20 cellular contexts compared by ENCODE assay signal in the genomic region with DNA sequence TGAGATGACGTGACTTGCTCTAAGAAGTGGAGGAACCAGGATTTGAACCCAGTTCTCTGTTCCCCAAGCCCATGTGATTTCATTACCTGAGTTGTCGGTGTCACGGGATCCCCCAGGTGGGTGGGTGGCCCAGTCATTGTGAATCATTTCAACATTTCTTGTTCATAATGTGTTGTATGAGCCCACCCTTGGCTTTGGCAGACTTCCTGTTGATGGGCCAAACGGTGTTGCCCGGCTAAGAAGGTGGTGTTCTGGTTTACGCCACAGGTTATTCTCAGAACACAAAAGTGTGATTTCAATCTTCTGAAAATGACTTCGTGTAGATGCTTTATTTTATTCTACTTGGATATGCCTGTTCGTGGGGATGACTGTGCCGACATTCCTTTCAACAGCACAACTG. TPM values are rescaled to one million over a fixed set of nuclear protein-coding genes. Genes with fewer than 3 reads are reported as not detected.
A peak's percentile ranks its signal among the peaks of the same experiment; 100 is the strongest.
DNase-seq lines count a peak whose midpoint lies in the region; ATAC-seq and TF ChIP-seq lines count a peak whose summit lies in the region.
"Had no signal": no experiment of that assay in that cellular context is flagged by ENCODE, and none has a peak within 500 bp of the region (broad histone marks: within the 10 kb centered on the region; RNA-seq: fewer than 3 reads in every experiment).

No MANE protein-coding gene starts in this region.

- H3K27me3 Mint-ChIP-seq in activated T-cell treated with anti-CD3 and anti-CD28 coated beads, Interleukin-2, amount 50 U/mL, for 24 hours = no peaks in the 10 kb centered on the region
- H3K27me3 Mint-ChIP-seq in Caco-2 (ENCODE audit: insufficient read depth, unreplicated experiment) (no peaks in the 10 kb centered on the region), neural crest cell (ENCODE audit: low read depth) (no peaks in the 10 kb centered on the region)
- no peaks in the 10 kb centered on the region for H3K27me3 Mint-ChIP-seq in activated CD4-positive, alpha-beta memory T cell treated with anti-CD3 and anti-CD28 coated beads for 36 hours
- H3K27me3 Mint-ChIP-seq in activated naive CD4-positive, alpha-beta T cell treated with anti-CD3 and anti-CD28 coated beads, Interleukin-2, amount 10 ng/mL, durations not matched to agents 7 days and 5 days = no peaks in the 10 kb centered on the region
- H3K27me3 Mint-ChIP-seq: CD4-positive, alpha-beta memory T cell had no signal

- H3K9me3 Mint-ChIP-seq in activated T-cell treated with anti-CD3 and anti-CD28 coated beads, Interleukin-2, amount 50 U/mL, for 24 hours = no peaks in the 10 kb centered on the region
- H3K9me3 Mint-ChIP-seq in Caco-2 (ENCODE audit: unreplicated experiment) = no peaks in the 10 kb centered on the region
- no peaks in the 10 kb centered on the region for H3K9me3 Mint-ChIP-seq in activated CD4-positive, alpha-beta memory T cell treated with anti-CD3 and anti-CD28 coated beads for 36 hours
- no peaks in the 10 kb centered on the region for H3K9me3 Mint-ChIP-seq in neural crest cell
- H3K9me3 Mint-ChIP-seq in activated naive CD4-positive, alpha-beta T cell treated with anti-CD3 and anti-CD28 coated beads, Interleukin-2, amount 10 ng/mL, durations not matched to agents 7 days and 5 days = no peaks in the 10 kb centered on the region
- H3K9me3 Mint-ChIP-seq: CD4-positive, alpha-beta memory T cell had no signal

- H3K4me3 ChIP-seq in Caco-2 (ENCODE audit: low read depth, low read length) = no peak overlapping the region
- H3K4me3 ChIP-seq: BLaER1, GM12878 had no signal

- intact Hi-C loops in Caco-2 (cut with micrococcal nuclease; ENCODE audit: unreplicated experiment) = no loop called here
- intact Hi-C loops in activated CD4-positive, alpha-beta memory T cell treated with anti-CD3 and anti-CD28 coated beads for 36 hours (cut with micrococcal nuclease) = no loop called here
- intact Hi-C loops in Right ventricle myocardium inferior (cut with DNase I) = no loop called here

- H3K27me3 ChIP-seq in Caco-2 (replicated peaks; ENCODE audit: control insufficient read depth, insufficient read depth, low read length) = no peaks in the 10 kb centered on the region
- H3K27me3 ChIP-seq: BLaER1 had no signal

- peaks cover 22% of the 10 kb centered on the region for H3K36me3 ChIP-seq in Caco-2 (ENCODE audit: control insufficient read depth, insufficient read depth, low read length)

- no peaks in the 10 kb centered on the region for H3K4me1 Mint-ChIP-seq in activated T-cell treated with anti-CD3 and anti-CD28 coated beads, Interleukin-2, amount 50 U/mL, for 24 hours (ENCODE audit: low read depth)
- peaks cover 16% of the 10 kb centered on the region for H3K4me1 Mint-ChIP-seq in Caco-2 (ENCODE audit: low read depth, unreplicated experiment)
- no peaks in the 10 kb centered on the region for H3K4me1 Mint-ChIP-seq in activated CD4-positive, alpha-beta memory T cell treated with anti-CD3 and anti-CD28 coated beads for 36 hours (ENCODE audit: low read depth)
- H3K4me1 Mint-ChIP-seq in neural crest cell = no peaks in the 10 kb centered on the region
- H3K4me1 Mint-ChIP-seq in activated naive CD4-positive, alpha-beta T cell treated with anti-CD3 and anti-CD28 coated beads, Interleukin-2, amount 10 ng/mL, durations not matched to agents 7 days and 5 days = no peaks in the 10 kb centered on the region
- H3K4me1 Mint-ChIP-seq: CD14-positive monocyte, H9 had no signal

- CTCF ChIA-PET in Caco-2 (lab: Charles Lee) = interaction anchor here (2.5 kb wide), 1 partner anchor 8 kb away, joined by 9 read pairs; no protein-coding TSS in a partner anchor
- CTCF ChIA-PET in activated CD4-positive, alpha-beta memory T cell treated with anti-CD3 and anti-CD28 coated beads for 36 hours (lab: Charles Lee) = interaction anchor here (1.3 kb wide), 1 partner anchor 146 kb away, joined by 3 read pairs; no protein-coding TSS in a partner anchor
- CTCF ChIA-PET in activated naive CD4-positive, alpha-beta T cell treated with anti-CD3 and anti-CD28 coated beads, Interleukin-2, amount 10 ng/mL, durations not matched to agents 7 days and 5 days (lab: Charles Lee) = interaction anchor here (1.5 kb wide), 1 partner anchor 215 kb away, joined by 4 read pairs; no protein-coding TSS in a partner anchor

- ATAC-seq in Right ventricle myocardium inferior = no peak
- ATAC-seq: GM12878 had no signal

- DNase-seq in activated T-cell treated with anti-CD3 and anti-CD28 coated beads, Interleukin-2, amount 50 U/mL, for 24 hours = no peak
- no peak for DNase-seq in activated T-cell treated with anti-CD3 and anti-CD28 coated beads for 4 hours
- DNase-seq in Caco-2 = no peak
- peak; percentile 25 for DNase-seq in activated CD4-positive, alpha-beta memory T cell treated with anti-CD3 and anti-CD28 coated beads for 36 hours
- DNase-seq in neural crest cell (ENCODE audit: low read depth, low spot score) = no peak
- no peak for DNase-seq in activated naive CD4-positive, alpha-beta T cell treated with anti-CD3 and anti-CD28 coated beads, Interleukin-2, amount 10 ng/mL, durations not matched to agents 7 days and 5 days
- no peak for DNase-seq in Right ventricle myocardium inferior (ENCODE audit: missing footprints)
- DNase-seq in D341Med (ENCODE audit: low spot score) = no peak
- DNase-seq: 8988T; Calu3; CD4-positive, alpha-beta memory T cell; DMS 273 treated with DMSO at 0.1 percent for 48 hours; DMS53; DND-41; EL; H9 had no signal

- peaks cover 11% of the 10 kb centered on the region for H3K4me1 ChIP-seq in Caco-2

- H3K9me3 ChIP-seq in Caco-2 = no peaks in the 10 kb centered on the region
- H3K9me3 ChIP-seq: BLaER1 had no signal

- H3K36me3 Mint-ChIP-seq in activated T-cell treated with anti-CD3 and anti-CD28 coated beads, Interleukin-2, amount 50 U/mL, for 24 hours (ENCODE audit: low read depth) = peaks cover 83% of the 10 kb centered on the region
- peaks cover 100% of the 10 kb centered on the region for H3K36me3 Mint-ChIP-seq in Caco-2 (ENCODE audit: insufficient read depth, unreplicated experiment)
- H3K36me3 Mint-ChIP-seq in activated CD4-positive, alpha-beta memory T cell treated with anti-CD3 and anti-CD28 coated beads for 36 hours = peaks cover 19% of the 10 kb centered on the region
- peaks cover 41% of the 10 kb centered on the region for H3K36me3 Mint-ChIP-seq in neural crest cell (ENCODE audit: low read depth)
- no peaks in the 10 kb centered on the region for H3K36me3 Mint-ChIP-seq in activated naive CD4-positive, alpha-beta T cell treated with anti-CD3 and anti-CD28 coated beads, Interleukin-2, amount 10 ng/mL, durations not matched to agents 7 days and 5 days

- H3K27ac Mint-ChIP-seq in activated T-cell treated with anti-CD3 and anti-CD28 coated beads, Interleukin-2, amount 50 U/mL, for 24 hours = peak overlapping the region; percentile 35
- H3K27ac Mint-ChIP-seq in Caco-2 (ENCODE audit: unreplicated experiment) (peak overlapping the region; percentile 8), neural crest cell (ENCODE audit: unreplicated experiment) (peak overlapping the region; percentile 27)
- no peak overlapping the region for H3K27ac Mint-ChIP-seq in activated CD4-positive, alpha-beta memory T cell treated with anti-CD3 and anti-CD28 coated beads for 36 hours
- H3K27ac Mint-ChIP-seq in activated naive CD4-positive, alpha-beta T cell treated with anti-CD3 and anti-CD28 coated beads, Interleukin-2, amount 10 ng/mL, durations not matched to agents 7 days and 5 days = no peak overlapping the region
- H3K27ac Mint-ChIP-seq: CD4-positive, alpha-beta memory T cell had no signal

- no TSS peak for BruUV-seq in Caco-2 (replicated peaks; lab: Mats Ljungman, UMichigan)

- no peak for TF ChIP-seq CTCF in Caco-2 (IDR thresholded peaks at IDR 0.05; ENCODE audit: insufficient read depth in 1 of 2, low read depth in 1 of 2, low read length in 1 of 2, severe bottlenecking in 1 of 2, unreplicated experiment in 1 of 2)
- no peak for TF ChIP-seq CTCF in neural crest cell (conservative IDR thresholded peaks at IDR 0.05)

- POLR2A ChIA-PET in Caco-2 (lab: Charles Lee) = no interaction called here
- POLR2A ChIA-PET in activated CD4-positive, alpha-beta memory T cell treated with anti-CD3 and anti-CD28 coated beads for 36 hours (lab: Charles Lee) = no interaction called here

- H3K4me3 Mint-ChIP-seq in activated T-cell treated with anti-CD3 and anti-CD28 coated beads, Interleukin-2, amount 50 U/mL, for 24 hours = no peak overlapping the region
- H3K4me3 Mint-ChIP-seq in Caco-2 (ENCODE audit: unreplicated experiment) (no peak overlapping the region), neural crest cell (no peak overlapping the region)
- no peak overlapping the region for H3K4me3 Mint-ChIP-seq in activated CD4-positive, alpha-beta memory T cell treated with anti-CD3 and anti-CD28 coated beads for 36 hours
- no peak overlapping the region for H3K4me3 Mint-ChIP-seq in activated naive CD4-positive, alpha-beta T cell treated with anti-CD3 and anti-CD28 coated beads, Interleukin-2, amount 10 ng/mL, durations not matched to agents 7 days and 5 days
- H3K4me3 Mint-ChIP-seq: CD14-positive monocyte; CD4-positive, alpha-beta memory T cell; H9 had no signal

RNA-seq across cellular contexts. Expression of gene ST14, which starts 21.6 kb away (rescaled TPM):
- 298 and 304 TPM in 2 replicates for total RNA-seq in Caco-2 (2022)
- total RNA-seq in activated CD4-positive, alpha-beta memory T cell treated with anti-CD3 and anti-CD28 coated beads for 36 hours = not detected
- 0.12 and 0.30 TPM in 2 replicates for total RNA-seq in neural crest cell
- total RNA-seq in Right ventricle myocardium inferior = 2.1 TPM
- total RNA-seq: G401 had no signal

Comparison
In these comparisons a context has a peak if more than half of its experiments do, and no peak if none do; other contexts are left out.
1. H3K27ac Mint-ChIP-seq: peak in activated T-cell treated with anti-CD3 and anti-CD28 coated beads, Interleukin-2, amount 50 U/mL, for 24 hours (single experiment), Caco-2 (single experiment) and neural crest cell (single experiment); none in activated CD4-positive, alpha-beta memory T cell treated with anti-CD3 and anti-CD28 coated beads for 36 hours (single experiment) and activated naive CD4-positive, alpha-beta T cell treated with anti-CD3 and anti-CD28 coated beads, Interleukin-2, amount 10 ng/mL, durations not matched to agents 7 days and 5 days (single experiment).
2. RNA of gene ST14, which starts 21.6 kb away (total RNA-seq): 298 to 304 TPM in Caco-2; 2.1 TPM in Right ventricle myocardium inferior (single experiment), 0.12 to 0.30 TPM in neural crest cell and not detected in activated CD4-positive, alpha-beta memory T cell treated with anti-CD3 and anti-CD28 coated beads for 36 hours; every median in the first group is over 10 times any median in the second.